Comparison of ENCODE assay signal across 19 cellular contexts in genomic region chr11:134562176-134562575, GRCh38.
DNase-seq lines count a peak whose midpoint lies in the region; ATAC-seq, FAIRE-seq and TF ChIP-seq lines count a peak whose summit lies in the region.
"Had no signal": no experiment of that assay in that cellular context is flagged by ENCODE, and none has a peak within 500 bp of the region (broad histone marks: within the 10 kb centered on the region; RNA-seq: fewer than 3 reads in every experiment).

No MANE protein-coding gene starts in this region.

- no peak overlapping the region for H2BK120ac ChIP-seq in H1 (replicated peaks; ENCODE audit: low read depth, low read length)

- H3K36me3 ChIP-seq in H1 (ENCODE audit: control insufficient read depth in 2 of 4, insufficient read depth in 4 of 4, low read length in 3 of 4): no peaks in the 10 kb centered on the region; a peak in 1 of 8 replicates
- H3K36me3 ChIP-seq: HAP-1, Peyer's patch had no signal

- H3K4me1 ChIP-seq in H1 (replicated peaks in 1 of 4; ENCODE audit: control insufficient read depth in 3 of 4, insufficient read depth in 4 of 4, low read length in 3 of 4): peaks cover 0 to 4% (median 1%) of the 10 kb centered on the region in 4 experiments; a peak in 4 of 7 replicates
- H3K4me1 ChIP-seq: A549, HAP-1, Peyer's patch had no signal

- H3K4me3 ChIP-seq in H1 (ENCODE audit: extremely low read depth in 1 of 4, insufficient read depth in 2 of 4, low read depth in 3 of 4, low read length in 4 of 4): no peak overlapping the region
- H3K4me3 ChIP-seq: A549, HAP-1, Peyer's patch had no signal

- no peaks in the 10 kb centered on the region for H3K79me2 ChIP-seq in H1 (ENCODE audit: control insufficient read depth in 1 of 2, insufficient read depth in 2 of 2, low read length in 2 of 2)

- no peak for FAIRE-seq in H1 (lab: Jason Lieb, UNC)
- FAIRE-seq: A549, HepG2 had no signal

- H3K18ac ChIP-seq in H1 (ENCODE audit: extremely low read depth, low read length): no peak overlapping the region

- H3K4ac ChIP-seq in H1 (replicated peaks; ENCODE audit: insufficient read length, low read depth, low read length): no peak overlapping the region

- no peak overlapping the region for H2BK20ac ChIP-seq in H1 (ENCODE audit: low read length)

- no peak overlapping the region for H2BK12ac ChIP-seq in H1 (ENCODE audit: low read depth, low read length)

- H3K79me1 ChIP-seq in H1 (ENCODE audit: low read depth, low read length): no peaks in the 10 kb centered on the region

- whole genome bisulfite sequencing in H1 (ENCODE audit: extremely low coverage in 1 of 2, insufficient coverage in 1 of 2, insufficient read length in 1 of 2, insufficient replicate concordance in 2 of 2, low coverage in 1 of 2, low lambda C conversion rate in 2 of 2, missing lambda C conversion rate in 1 of 2), 2 experiments: 73% methylated on average over 3 of the region's 3 CpGs; no CpG with 5 or more reads in 1 of the 2 experiments

- no peak for TF ChIP-seq CTCF in H1 (IDR thresholded peaks at IDR 0.05; ENCODE audit: control extremely low read depth in 1 of 3, insufficient read depth in 1 of 3, low read depth in 1 of 3, low read length in 3 of 3)
- TF ChIP-seq CTCF in osteocyte (IDR thresholded peaks at IDR 0.05): no peak
- no peak for TF ChIP-seq CTCF in MCF 10A (IDR thresholded peaks at IDR 0.05; ENCODE audit: unreplicated experiment)

- H3K27ac Mint-ChIP-seq in osteocyte (ENCODE audit: unreplicated experiment) (no peak overlapping the region), MCF 10A (ENCODE audit: low read depth, unreplicated experiment) (no peak overlapping the region)

- CTCF ChIA-PET in H1 (lab: Charles Lee; ENCODE audit: partially characterized antibody) (interaction anchor here (1.0 to 1.5 kb wide), 3 partner anchors 9 to 203 kb away, joined by 3 to 4 read pairs (median 4); no protein-coding TSS in a partner anchor), MCF 10A (lab: Yijun Ruan, JAX) (no interaction called here)

- TF ChIP-seq EP300 in H1 (IDR thresholded peaks at IDR 0.05; ENCODE audit: borderline replicate concordance in 1 of 2, low read depth in 2 of 2, low read length in 2 of 2): no peak

- no peak overlapping the region for H3K27ac ChIP-seq in H1 (ENCODE audit: low read depth, low read length)
- H3K27ac ChIP-seq: A549, KMS-11, Peyer's patch had no signal

- no peak overlapping the region for H2BK5ac ChIP-seq in H1 (ENCODE audit: low read depth, low read length)

- no peak for ATAC-seq in left ventricle myocardium superior
- ATAC-seq: A549 had no signal

- H3K56ac ChIP-seq in H1 (replicated peaks; ENCODE audit: insufficient read length, low read depth, low read length): no peak overlapping the region

- no peaks in the 10 kb centered on the region for H3K27me3 Mint-ChIP-seq in osteocyte (ENCODE audit: unreplicated experiment)
- no peaks in the 10 kb centered on the region for H3K27me3 Mint-ChIP-seq in MCF 10A (ENCODE audit: insufficient read depth, unreplicated experiment)

- H3K23me2 ChIP-seq in H1 (ENCODE audit: low read depth, low read length): peaks cover 4% of the 10 kb centered on the region; the same call in 1 of the 2 replicates

- intact Hi-C loops in cardiac septum (cut with DNase I) (no loop called here), left ventricle myocardium superior (cut with micrococcal nuclease) (no loop called here), MCF 10A (cut with micrococcal nuclease) (no loop called here)

- DNase-seq in cardiac septum (ENCODE audit: low spot score): peak; percentile 19
- DNase-seq in left ventricle myocardium superior: no peak
- peak in 1 of 2 experiments; percentile 36 for DNase-seq in H1 (ENCODE audit: low read depth in 1 of 2, low spot score in 2 of 2)
- peak; percentile 53 for DNase-seq in osteocyte (ENCODE audit: extremely low spot score, unreplicated experiment)
- DNase-seq in ureter (ENCODE audit: low spot score): peak; percentile 32
- no peak for DNase-seq in Kasumi-1 (lab: John Stamatoyannopoulos, UW)
- DNase-seq in SKM-1 treated with dmso at 0.1 percent for 144 hours (lab: John Stamatoyannopoulos, UW; ENCODE audit: unreplicated experiment): no peak
- no peak for DNase-seq in MCF 10A (ENCODE audit: unreplicated experiment)
- DNase-seq: Calu3, MM.1S, NCI-H1105 treated with DMSO at 0.1 percent for 48 hours, NCI-H1930, NCI-H510A, Peyer's patch, SHP77 treated with DMSO at 0.1 percent for 48 hours had no signal

- H3K4me1 Mint-ChIP-seq in osteocyte (ENCODE audit: unreplicated experiment) (peaks cover 14% of the 10 kb centered on the region), MCF 10A (ENCODE audit: insufficient read depth, unreplicated experiment) (no peaks in the 10 kb centered on the region)

- H3K27me3 ChIP-seq in H1 (replicated peaks in 1 of 4; ENCODE audit: control insufficient read depth in 3 of 4, extremely low read depth in 1 of 4, insufficient read depth in 3 of 4, low read length in 3 of 4): no peaks in the 10 kb centered on the region; a peak in 1 of 7 replicates
- H3K27me3 ChIP-seq: Peyer's patch had no signal

- H3K9me3 Mint-ChIP-seq in osteocyte (ENCODE audit: unreplicated experiment) (no peaks in the 10 kb centered on the region), MCF 10A (ENCODE audit: unreplicated experiment) (peaks cover 7% of the 10 kb centered on the region)

- no peak overlapping the region for H4K8ac ChIP-seq in H1 (ENCODE audit: extremely low read depth, insufficient read depth, low read length)

- TF ChIP-seq POLR2A in H1 (IDR thresholded peaks at IDR 0.05; ENCODE audit: control extremely low read depth in 1 of 2, low read depth in 2 of 2, low read length in 2 of 2): no peak

- peaks cover 0 to 3% of the 10 kb centered on the region in 2 experiments; a peak in 1 of 4 replicates for H3K9me3 ChIP-seq in H1 (ENCODE audit: insufficient read depth in 2 of 2, low read depth in 1 of 2, low read length in 1 of 2)
- H3K9me3 ChIP-seq: A549, HAP-1, Peyer's patch had no signal

- no TSS peak for BruUV-seq in MCF 10A (replicated peaks; lab: Mats Ljungman, UMichigan)

- no peak overlapping the region for H3K4me3 Mint-ChIP-seq in osteocyte (ENCODE audit: unreplicated experiment)
- H3K4me3 Mint-ChIP-seq in MCF 10A (ENCODE audit: unreplicated experiment): no peak overlapping the region

- H3K36me3 Mint-ChIP-seq in osteocyte (ENCODE audit: unreplicated experiment) (no peaks in the 10 kb centered on the region), MCF 10A (ENCODE audit: insufficient read depth, unreplicated experiment) (no peaks in the 10 kb centered on the region)

- no peak overlapping the region for H3K23ac ChIP-seq in H1 (ENCODE audit: insufficient read length)

- H3K4me2 ChIP-seq in H1 (ENCODE audit: insufficient read depth in 1 of 2, low read depth in 2 of 2, low read length in 2 of 2): no peak overlapping the region
- H3K4me2 ChIP-seq: A549, KMS-11 had no signal

- no peak overlapping the region for H4K5ac ChIP-seq in H1 (ENCODE audit: insufficient read length, low read depth, low read length)

- POLR2A ChIA-PET in H1 (lab: Charles Lee; ENCODE audit: partially characterized antibody): no interaction called here
- POLR2A ChIA-PET in MCF 10A (lab: Yijun Ruan, JAX): no interaction called here

- no peak overlapping the region for H3K9ac ChIP-seq in H1 (replicated peaks in 1 of 4; ENCODE audit: extremely low read depth in 1 of 4, low read depth in 3 of 4, low read length in 3 of 4)
- H3K9ac ChIP-seq: KMS-11 had no signal

- H2AK5ac ChIP-seq in H1 (ENCODE audit: low read depth, low read length): no peak overlapping the region

- no peaks in the 10 kb centered on the region for H4K20me1 ChIP-seq in H1 (replicated peaks in 1 of 2; ENCODE audit: control insufficient read depth in 1 of 2, insufficient read depth in 2 of 2, low read length in 2 of 2)

- peak overlapping the region; percentile 65; the same call in 1 of the 2 replicates for H2BK15ac ChIP-seq in H1 (ENCODE audit: low read length)

- H3K14ac ChIP-seq in H1 (ENCODE audit: insufficient read length): no peak overlapping the region

- H4K91ac ChIP-seq in H1 (replicated peaks; ENCODE audit: insufficient read length, low read length): no peak overlapping the region

- no peak overlapping the region for H2AFZ ChIP-seq in H1 (ENCODE audit: low read length)

- TF ChIP-seq RAD21 in H1 (IDR thresholded peaks at IDR 0.05 in 1 of 2, conservative IDR thresholded peaks at IDR 0.05 in 1 of 2; ENCODE audit: low read depth in 2 of 2, low read length in 2 of 2): no peak

TF ChIP-seq in H1, 55 proteins besides CTCF, POLR2A, EP300 and RAD21 (continues in another document):
- TF ChIP-seq BRCA1 (IDR thresholded peaks at IDR 0.05; ENCODE audit: low read depth, low read length) (no peak), ATF2 (IDR thresholded peaks at IDR 0.05; ENCODE audit: low read length) (no peak), MAX (IDR thresholded peaks at IDR 0.05) (no peak), FOSL1 (IDR thresholded peaks at IDR 0.05; ENCODE audit: insufficient read depth, low read depth, low read length) (no peak), EZH2 (IDR thresholded peaks at IDR 0.05; ENCODE audit: low read depth, low read length, severe bottlenecking) (no peak), TEAD4 (IDR thresholded peaks at IDR 0.05; ENCODE audit: low read depth, low read length) (no peak), TCF12 (IDR thresholded peaks at IDR 0.05; ENCODE audit: low read depth, low read length) (no peak), CREB1 (IDR thresholded peaks at IDR 0.05) (no peak), PHF8 (conservative IDR thresholded peaks at IDR 0.05; ENCODE audit: low read depth, low read length) (no peak), BACH1 (IDR thresholded peaks at IDR 0.05; ENCODE audit: low read length) (no peak), TAF7 (optimal IDR thresholded peaks at IDR 0.05; ENCODE audit: borderline replicate concordance, low read depth, low read length) (no peak), RFX5 (IDR thresholded peaks at IDR 0.05; ENCODE audit: borderline replicate concordance, low read depth, low read length) (no peak), KDM5A (IDR thresholded peaks at IDR 0.05; ENCODE audit: low read length) (no peak), ASH2L (IDR thresholded peaks at IDR 0.05; ENCODE audit: low read length) (no peak), NRF1 (IDR thresholded peaks at IDR 0.05; ENCODE audit: low read depth, low read length) (no peak)

Comparison
In these comparisons a context has a peak if more than half of its experiments do, and no peak if none do; other contexts are left out.
1. DNase-seq: peak in cardiac septum (single experiment), osteocyte (single experiment) and ureter (single experiment); none in left ventricle myocardium superior (single experiment), Kasumi-1 (0 of 2), SKM-1 treated with dmso at 0.1 percent for 144 hours (single experiment) and MCF 10A (single experiment).